ENCODE assay signal across 26 cellular contexts in genomic region chr5:2869471-2869870, GRCh38.
A peak's percentile ranks its signal among the peaks of the same experiment; 100 is the strongest.
DNase-seq lines count a peak whose midpoint lies in the region; ATAC-seq, FAIRE-seq and TF ChIP-seq lines count a peak whose summit lies in the region.
"Had no signal": no experiment of that assay in that cellular context is flagged by ENCODE, and none has a peak within 500 bp of the region (broad histone marks: within the 10 kb centered on the region; RNA-seq: fewer than 3 reads in every experiment).

No MANE protein-coding gene starts in this region.

- H3K9me3 ChIP-seq in DND-41 (ENCODE audit: insufficient read depth, low read length, severe bottlenecking) = peaks cover 7% of the 10 kb centered on the region
- H3K9me3 ChIP-seq in endodermal cell (ENCODE audit: control insufficient read depth, low read length) = no peaks in the 10 kb centered on the region
- H3K9me3 ChIP-seq in upper lobe of right lung = no peaks in the 10 kb centered on the region
- no peaks in the 10 kb centered on the region for H3K9me3 ChIP-seq in pancreas
- H3K9me3 ChIP-seq: A549, Caco-2 had no signal

- H3K36me3 ChIP-seq in DND-41 (ENCODE audit: insufficient read depth, low read length) (no peaks in the 10 kb centered on the region), endodermal cell (ENCODE audit: control insufficient read depth, insufficient read depth, low read length) (no peaks in the 10 kb centered on the region), upper lobe of right lung (no peaks in the 10 kb centered on the region), pancreas (no peaks in the 10 kb centered on the region)
- H3K36me3 ChIP-seq: BLaER1 treated with 17β-estradiol and CSF1 and Interleukin-3, amounts not matched to agents 10 nM and 100 nM had no signal

- H3K4me3 Mint-ChIP-seq in endodermal cell (no peak overlapping the region), osteocyte (ENCODE audit: unreplicated experiment) (no peak overlapping the region)
- H3K4me3 Mint-ChIP-seq: B cell; CD4-positive, alpha-beta T cell; CD8-positive, alpha-beta T cell had no signal

- FAIRE-seq in pancreas (lab: Jason Lieb, UNC) = no peak
- FAIRE-seq: A549, D721Med, GM12878, GM12892, GM18507, GM19239 had no signal

- TF ChIP-seq CTCF in DND-41 (IDR thresholded peaks at IDR 0.05; ENCODE audit: borderline replicate concordance, extremely low read depth, low read length, poor library complexity, severe bottlenecking) (no peak), endodermal cell (conservative IDR thresholded peaks at IDR 0.05) (no peak), osteocyte (IDR thresholded peaks at IDR 0.05) (no peak), upper lobe of right lung (IDR thresholded peaks at IDR 0.05) (no peak), pancreas (IDR thresholded peaks at IDR 0.05) (no peak)

- WGBS in endodermal cell (ENCODE audit: insufficient coverage in 1 of 2, insufficient read length in 1 of 2), 2 experiments = 78 to 88% methylated on average over 2 to 6 of the region's 6 CpGs
- 50 to 57% methylated on average over 6 of the region's 6 CpGs for WGBS in pancreas, 2 donors

- no peak overlapping the region for H3K27ac Mint-ChIP-seq in endodermal cell
- no peak overlapping the region for H3K27ac Mint-ChIP-seq in osteocyte (ENCODE audit: unreplicated experiment)
- H3K27ac Mint-ChIP-seq: B cell; CD4-positive, alpha-beta T cell; CD8-positive, alpha-beta T cell had no signal

- no peaks in the 10 kb centered on the region for H3K27me3 ChIP-seq in DND-41 (ENCODE audit: insufficient read depth, low read length, poor library complexity)
- no peaks in the 10 kb centered on the region for H3K27me3 ChIP-seq in endodermal cell (ENCODE audit: control insufficient read depth, insufficient read depth, low read length, poor library complexity, severe bottlenecking)
- H3K27me3 ChIP-seq in upper lobe of right lung = no peaks in the 10 kb centered on the region
- H3K27me3 ChIP-seq in pancreas = no peaks in the 10 kb centered on the region
- H3K27me3 ChIP-seq: BLaER1 treated with 17β-estradiol and CSF1 and Interleukin-3, amounts not matched to agents 10 nM and 100 nM had no signal

- ATAC-seq in DND-41 (ENCODE audit: insufficient read depth, low read depth) (no peak), upper lobe of right lung (no peak), pancreas (no peak)
- ATAC-seq: A549; CD8-positive, alpha-beta T cell; GM12878 had no signal

- H3K9me3 Mint-ChIP-seq in endodermal cell = no peaks in the 10 kb centered on the region
- H3K9me3 Mint-ChIP-seq in osteocyte (ENCODE audit: unreplicated experiment) = peaks cover 37% of the 10 kb centered on the region
- H3K9me3 Mint-ChIP-seq: CD8-positive, alpha-beta T cell had no signal

- H3K4me1 Mint-ChIP-seq in endodermal cell (no peaks in the 10 kb centered on the region), osteocyte (ENCODE audit: unreplicated experiment) (no peaks in the 10 kb centered on the region)
- H3K4me1 Mint-ChIP-seq: B cell had no signal

- H3K4me1 ChIP-seq in DND-41 (ENCODE audit: insufficient read depth, low read length) (peaks cover 53% of the 10 kb centered on the region), endodermal cell (ENCODE audit: control insufficient read depth, insufficient read depth, low read length) (no peaks in the 10 kb centered on the region), upper lobe of right lung (no peaks in the 10 kb centered on the region), pancreas (no peaks in the 10 kb centered on the region)
- H3K4me1 ChIP-seq: A549, Caco-2 had no signal

- no peak overlapping the region for H3K4me2 ChIP-seq in DND-41 (ENCODE audit: insufficient read depth, low read length)
- H3K4me2 ChIP-seq: A549; BLaER1 treated with 17β-estradiol and CSF1 and Interleukin-3, amounts not matched to agents 10 nM and 100 nM had no signal

- H3K27ac ChIP-seq in DND-41 (ENCODE audit: low read length) = peak overlapping the region; percentile 96
- H3K27ac ChIP-seq in endodermal cell (ENCODE audit: low read depth, low read length) = no peak overlapping the region
- no peak overlapping the region for H3K27ac ChIP-seq in upper lobe of right lung
- H3K27ac ChIP-seq in pancreas = no peak overlapping the region
- H3K27ac ChIP-seq: 22Rv1; A549; BLaER1 treated with 17β-estradiol and CSF1 and Interleukin-3, amounts not matched to agents 10 nM and 100 nM; C4-2B had no signal

- peak overlapping the region; percentile 9; the same call in 1 of the 2 replicates for H2AFZ ChIP-seq in DND-41 (ENCODE audit: low read depth, low read length)

- H4K20me1 ChIP-seq in DND-41 (ENCODE audit: insufficient read depth, low read length) = no peaks in the 10 kb centered on the region
- H4K20me1 ChIP-seq: BLaER1 treated with 17β-estradiol and CSF1 and Interleukin-3, amounts not matched to agents 10 nM and 100 nM had no signal

- no peak overlapping the region for H3K9ac ChIP-seq in DND-41 (ENCODE audit: low read depth, low read length)
- no peak overlapping the region for H3K9ac ChIP-seq in endodermal cell (ENCODE audit: extremely low read depth, low read length, poor library complexity, severe bottlenecking)
- H3K9ac ChIP-seq: BLaER1 treated with 17β-estradiol and CSF1 and Interleukin-3, amounts not matched to agents 10 nM and 100 nM had no signal

- H3K27me3 Mint-ChIP-seq in endodermal cell (ENCODE audit: insufficient read depth) (peaks cover 15% of the 10 kb centered on the region), osteocyte (ENCODE audit: unreplicated experiment) (no peaks in the 10 kb centered on the region)
- H3K27me3 Mint-ChIP-seq: B cell; CD4-positive, alpha-beta T cell had no signal

- intact Hi-C loops in upper lobe of right lung (cut with DNase I) = no loop called here
- intact Hi-C loops in pancreas (cut with DNase I) = no loop called here

- H3K4me3 ChIP-seq in DND-41 (ENCODE audit: low read depth in 1 of 2, low read length in 2 of 2) (no peak overlapping the region), endodermal cell (ENCODE audit: low read length) (no peak overlapping the region), upper lobe of right lung (no peak overlapping the region), pancreas (no peak overlapping the region)
- H3K4me3 ChIP-seq: A549; BLaER1 treated with 17β-estradiol and CSF1 and Interleukin-3, amounts not matched to agents 10 nM and 100 nM; GM12878 had no signal

- H3K79me2 ChIP-seq in DND-41 (ENCODE audit: insufficient read depth, low read length) = no peaks in the 10 kb centered on the region

- DNase-seq in DND-41 (no peak), endodermal cell (peak; percentile 17), osteocyte (ENCODE audit: extremely low spot score, unreplicated experiment) (peak; percentile 66), upper lobe of right lung (peak; percentile 3), GM19238 (ENCODE audit: insufficient read length, low spot score) (no peak), iPS-NIHi11 (ENCODE audit: low spot score) (no peak), pancreas (no peak)
- no peak for DNase-seq in stimulated activated naive CD4-positive, alpha-beta T cell treated with Interleukin-2 at 50 U/mL for 16 hours (lab: John Stamatoyannopoulos, UW)
- DNase-seq: AML-193; Caco-2; Calu3; CD4-positive, alpha-beta T cell; DMS79 treated with DMSO at 0.1 percent for 48 hours; EL; GDM1 had no signal

- no peaks in the 10 kb centered on the region for H3K36me3 Mint-ChIP-seq in endodermal cell (ENCODE audit: low read depth)
- H3K36me3 Mint-ChIP-seq in osteocyte (ENCODE audit: unreplicated experiment) = no peaks in the 10 kb centered on the region
- H3K36me3 Mint-ChIP-seq: CD8-positive, alpha-beta T cell had no signal

Comparison
In these comparisons a context has a peak if more than half of its experiments do, and no peak if none do; other contexts are left out.
1. DNase-seq: peak in endodermal cell (single experiment), osteocyte (single experiment) and upper lobe of right lung (single experiment); none in DND-41 (single experiment), stimulated activated naive CD4-positive, alpha-beta T cell treated with Interleukin-2 at 50 U/mL for 16 hours (single experiment), GM19238 (single experiment), iPS-NIHi11 (single experiment) and pancreas (0 of 6).